Comparison of ENCODE assay signal across 8 cellular contexts in genomic region chr7:111561909-111562732, GRCh38. TPM values are rescaled to one million over a fixed set of nuclear protein-coding genes. Genes with fewer than 3 reads are reported as not detected.
DNase-seq lines count a peak whose midpoint lies in the region; TF ChIP-seq lines count a peak whose summit lies in the region.

IMMP2L (minus strand) TSS chr7:111562492.

- H3K4me1 Mint-ChIP-seq in activated naive CD4-positive, alpha-beta T cell treated with anti-CD3 and anti-CD28 coated beads, Interleukin-2, amount 10 ng/mL, durations not matched to agents 7 days and 5 days = peaks cover 35% of the 10 kb centered on the region

- peaks cover 12% of the 10 kb centered on the region for H3K36me3 Mint-ChIP-seq in activated naive CD4-positive, alpha-beta T cell treated with anti-CD3 and anti-CD28 coated beads, Interleukin-2, amount 10 ng/mL, durations not matched to agents 7 days and 5 days

- peak within 1 kb of the TSS; percentile 85 for H3K27ac Mint-ChIP-seq in activated naive CD4-positive, alpha-beta T cell treated with anti-CD3 and anti-CD28 coated beads, Interleukin-2, amount 10 ng/mL, durations not matched to agents 7 days and 5 days

- no peaks in the 10 kb centered on the region for H3K9me3 Mint-ChIP-seq in activated naive CD4-positive, alpha-beta T cell treated with anti-CD3 and anti-CD28 coated beads, Interleukin-2, amount 10 ng/mL, durations not matched to agents 7 days and 5 days

- H3K79me2 ChIP-seq in MM.1S (ENCODE audit: low read length) = no peaks in the 10 kb centered on the region

- peaks cover 31% of the 10 kb centered on the region for H3K4me1 ChIP-seq in MM.1S (ENCODE audit: low read length)

- no peaks in the 10 kb centered on the region for H3K36me3 ChIP-seq in MM.1S (replicated peaks; ENCODE audit: insufficient read depth, low read length)
- H3K36me3 ChIP-seq in SK-N-MC (ENCODE audit: insufficient read depth, low read length) = peaks cover 7% of the 10 kb centered on the region; the same call in 1 of the 2 replicates

- H3K9me3 ChIP-seq in MM.1S (replicated peaks; ENCODE audit: insufficient read depth, low read length) (no peaks in the 10 kb centered on the region), SK-N-MC (ENCODE audit: low read depth, low read length) (no peaks in the 10 kb centered on the region)

- peak within 1 kb of the TSS; percentile 86 for H3K4me2 ChIP-seq in MM.1S (ENCODE audit: low read depth, low read length)

- no peaks in the 10 kb centered on the region for H3K27me3 Mint-ChIP-seq in activated naive CD4-positive, alpha-beta T cell treated with anti-CD3 and anti-CD28 coated beads, Interleukin-2, amount 10 ng/mL, durations not matched to agents 7 days and 5 days

- H2AFZ ChIP-seq in MM.1S (ENCODE audit: low read length) = peak within 1 kb of the TSS; percentile 78

- H3K9ac ChIP-seq in MM.1S (ENCODE audit: low read length) (peak within 1 kb of the TSS; percentile 61), SK-N-MC (ENCODE audit: insufficient read length) (peak within 1 kb of the TSS; percentile 69)

- peaks cover 18% of the 10 kb centered on the region for H3F3A ChIP-seq in MM.1S (ENCODE audit: insufficient read depth, low read length)

- H3K4me3 ChIP-seq in MM.1S (ENCODE audit: low read length) = peak within 1 kb of the TSS; percentile 71
- peak within 1 kb of the TSS; percentile 78 for H3K4me3 ChIP-seq in SK-N-MC

- peak; percentile 46 for TF ChIP-seq CTCF in MM.1S (IDR thresholded peaks at IDR 0.05; ENCODE audit: low read length)

- no peaks in the 10 kb centered on the region for H4K20me1 ChIP-seq in MM.1S (ENCODE audit: insufficient read depth, low read length)

- peak within 1 kb of the TSS; percentile 83 for H3K4me3 Mint-ChIP-seq in activated naive CD4-positive, alpha-beta T cell treated with anti-CD3 and anti-CD28 coated beads, Interleukin-2, amount 10 ng/mL, durations not matched to agents 7 days and 5 days

- no peak within 1 kb of the TSS for H3K27ac ChIP-seq in MM.1S (ENCODE audit: low read length)
- H3K27ac ChIP-seq in SK-N-MC = no peak within 1 kb of the TSS

- peaks cover 15% of the 10 kb centered on the region; the same call in 1 of the 2 replicates for H3K27me3 ChIP-seq in MM.1S (replicated peaks; ENCODE audit: insufficient read depth, low read length)

- DNase-seq in GM04504 (ENCODE audit: low read depth) (peak; percentile 50), HCEC 1CT (peak; percentile 75), MM.1S (peak; percentile 95), SK-N-MC (ENCODE audit: low read depth, low spot score) (no peak), germinal center (ENCODE audit: low spot score) (peak; percentile 94), occipital lobe (lab: John Stamatoyannopoulos, UW) (peak; percentile 85), superior temporal gyrus (ENCODE audit: extremely low spot score) (peak; percentile 89)
- peak; percentile 91 for DNase-seq in activated naive CD4-positive, alpha-beta T cell treated with anti-CD3 and anti-CD28 coated beads, Interleukin-2, amount 10 ng/mL, durations not matched to agents 7 days and 5 days

- H3K9me2 ChIP-seq in MM.1S (replicated peaks; ENCODE audit: insufficient read depth, low read length) = no peaks in the 10 kb centered on the region

- CTCF ChIA-PET in activated naive CD4-positive, alpha-beta T cell treated with anti-CD3 and anti-CD28 coated beads, Interleukin-2, amount 10 ng/mL, durations not matched to agents 7 days and 5 days (lab: Charles Lee) = no interaction called here

RNA-seq across cellular contexts. Expression of gene IMMP2L, which starts in this region (rescaled TPM):
- 14.8 TPM for total RNA-seq in occipital lobe
